In genomic region chr2:3480352-3481010, GRCh38 we compare ENCODE assay signal across 14 cellular contexts. TPM values are rescaled to one million over a fixed set of nuclear protein-coding genes. Genes with fewer than 3 reads are reported as not detected.
DNase-seq lines count a peak whose midpoint lies in the region; ATAC-seq and TF ChIP-seq lines count a peak whose summit lies in the region.
"Had no signal": no experiment of that assay in that cellular context is flagged by ENCODE, and none has a peak within 500 bp of the region (broad histone marks: within the 10 kb centered on the region; RNA-seq: fewer than 3 reads in every experiment).

No MANE protein-coding gene starts in this region.

- intact Hi-C loops in activated naive CD4-positive, alpha-beta T cell treated with anti-CD3 and anti-CD28 coated beads for 36 hours (cut with micrococcal nuclease), result no loop called here

- CTCF ChIA-PET in activated naive CD4-positive, alpha-beta T cell treated with anti-CD3 and anti-CD28 coated beads for 36 hours (lab: Charles Lee), result no interaction called here

- no peak for TF ChIP-seq CTCF in MM.1S (IDR thresholded peaks at IDR 0.05; ENCODE audit: low read length)
- TF ChIP-seq CTCF in progenitor cell of endocrine pancreas (IDR thresholded peaks at IDR 0.05; ENCODE audit: unreplicated experiment), result no peak

- H4K20me1 ChIP-seq in MM.1S (ENCODE audit: insufficient read depth, low read length), result no peaks in the 10 kb centered on the region

- H3K27ac ChIP-seq in MM.1S (ENCODE audit: low read length), result peak overlapping the region; percentile 85
- H3K27ac ChIP-seq: KMS-11, suprapubic skin had no signal

- H3K9me3 ChIP-seq in MM.1S (replicated peaks; ENCODE audit: insufficient read depth, low read length), result no peaks in the 10 kb centered on the region
- H3K9me3 ChIP-seq: BE2C, suprapubic skin had no signal

- no peaks in the 10 kb centered on the region for H3K9me3 Mint-ChIP-seq in activated naive CD4-positive, alpha-beta T cell treated with anti-CD3 and anti-CD28 coated beads for 36 hours
- no peaks in the 10 kb centered on the region for H3K9me3 Mint-ChIP-seq in activated naive CD8-positive, alpha-beta T cell treated with anti-CD3 and anti-CD28 coated beads, Interleukin-2, amount 50 U/mL, for 24 hours
- no peaks in the 10 kb centered on the region for H3K9me3 Mint-ChIP-seq in progenitor cell of endocrine pancreas (ENCODE audit: low read depth)
- H3K9me3 Mint-ChIP-seq: activated naive CD4-positive, alpha-beta T cell treated with anti-CD3 and anti-CD28 coated beads, Interleukin-2, amount 50 U/mL, for 72 hours had no signal

- H3K79me2 ChIP-seq in MM.1S (ENCODE audit: low read length), result no peaks in the 10 kb centered on the region

- H3K4me1 Mint-ChIP-seq in activated naive CD4-positive, alpha-beta T cell treated with anti-CD3 and anti-CD28 coated beads for 36 hours (ENCODE audit: low read depth), result peaks cover 2% of the 10 kb centered on the region
- peaks cover 4% of the 10 kb centered on the region for H3K4me1 Mint-ChIP-seq in activated naive CD8-positive, alpha-beta T cell treated with anti-CD3 and anti-CD28 coated beads, Interleukin-2, amount 50 U/mL, for 24 hours
- H3K4me1 Mint-ChIP-seq in progenitor cell of endocrine pancreas (ENCODE audit: low read depth), result no peaks in the 10 kb centered on the region

- no peaks in the 10 kb centered on the region for H3K27me3 Mint-ChIP-seq in activated naive CD4-positive, alpha-beta T cell treated with anti-CD3 and anti-CD28 coated beads for 36 hours (ENCODE audit: low read depth)
- no peaks in the 10 kb centered on the region for H3K27me3 Mint-ChIP-seq in activated naive CD8-positive, alpha-beta T cell treated with anti-CD3 and anti-CD28 coated beads, Interleukin-2, amount 50 U/mL, for 24 hours
- no peaks in the 10 kb centered on the region for H3K27me3 Mint-ChIP-seq in progenitor cell of endocrine pancreas

- peak overlapping the region; percentile 8 for H3K27ac Mint-ChIP-seq in activated naive CD4-positive, alpha-beta T cell treated with anti-CD3 and anti-CD28 coated beads for 36 hours
- peak overlapping the region; percentile 46 for H3K27ac Mint-ChIP-seq in activated naive CD8-positive, alpha-beta T cell treated with anti-CD3 and anti-CD28 coated beads, Interleukin-2, amount 50 U/mL, for 24 hours
- peak overlapping the region; percentile 56 for H3K27ac Mint-ChIP-seq in progenitor cell of endocrine pancreas

- H3K36me3 ChIP-seq in MM.1S (replicated peaks; ENCODE audit: insufficient read depth, low read length), result no peaks in the 10 kb centered on the region

- no peak for DNase-seq in activated naive CD4-positive, alpha-beta T cell treated with anti-CD3 and anti-CD28 coated beads for 36 hours
- no peak for DNase-seq in activated naive CD4-positive, alpha-beta T cell treated with anti-CD3 and anti-CD28 coated beads, Interleukin-2, amount 50 U/mL, for 16 hours
- DNase-seq in MM.1S, result peak; percentile 74
- DNase-seq in activated naive CD8-positive, alpha-beta T cell treated with anti-CD3 and anti-CD28 coated beads, Interleukin-2, amount 50 U/mL, for 24 hours, result no peak
- no peak for DNase-seq in progenitor cell of endocrine pancreas (ENCODE audit: low spot score, unreplicated experiment)
- no peak for DNase-seq in T-helper 9 cell
- no peak for DNase-seq in glomerular visceral epithelial cell (ENCODE audit: extremely low spot score)
- DNase-seq: effector CD4-positive, alpha-beta T cell; hypothalamus had no signal

- H3K36me3 Mint-ChIP-seq in activated naive CD4-positive, alpha-beta T cell treated with anti-CD3 and anti-CD28 coated beads for 36 hours (ENCODE audit: low read depth), result peaks cover 13% of the 10 kb centered on the region
- H3K36me3 Mint-ChIP-seq in activated naive CD8-positive, alpha-beta T cell treated with anti-CD3 and anti-CD28 coated beads, Interleukin-2, amount 50 U/mL, for 24 hours (ENCODE audit: low read depth), result peaks cover 14% of the 10 kb centered on the region
- peaks cover 12% of the 10 kb centered on the region for H3K36me3 Mint-ChIP-seq in progenitor cell of endocrine pancreas (ENCODE audit: insufficient read depth)
- H3K36me3 Mint-ChIP-seq: activated naive CD4-positive, alpha-beta T cell treated with anti-CD3 and anti-CD28 coated beads, Interleukin-2, amount 50 U/mL, for 72 hours had no signal

- no peaks in the 10 kb centered on the region for H3K27me3 ChIP-seq in MM.1S (replicated peaks; ENCODE audit: insufficient read depth, low read length)
- H3K27me3 ChIP-seq: BE2C, suprapubic skin had no signal

- ATAC-seq in activated naive CD8-positive, alpha-beta T cell treated with anti-CD3 and anti-CD28 coated beads, Interleukin-2, amount 50 U/mL, for 24 hours, result no peak
- no peak for ATAC-seq in GM18520 (IDR thresholded peaks at IDR 0.05; ENCODE audit: unreplicated experiment)
- ATAC-seq: activated naive CD4-positive, alpha-beta T cell treated with anti-CD3 and anti-CD28 coated beads, Interleukin-2, amount 50 U/mL, for 72 hours had no signal

- peak overlapping the region; percentile 53; the same call in 1 of the 2 replicates for H2AFZ ChIP-seq in MM.1S (ENCODE audit: low read length)

- no peak overlapping the region for H3K4me3 Mint-ChIP-seq in activated naive CD4-positive, alpha-beta T cell treated with anti-CD3 and anti-CD28 coated beads for 36 hours
- no peak overlapping the region for H3K4me3 Mint-ChIP-seq in activated naive CD8-positive, alpha-beta T cell treated with anti-CD3 and anti-CD28 coated beads, Interleukin-2, amount 50 U/mL, for 24 hours
- H3K4me3 Mint-ChIP-seq in progenitor cell of endocrine pancreas (ENCODE audit: low read depth), result no peak overlapping the region

- peaks cover 14% of the 10 kb centered on the region for H3K4me1 ChIP-seq in MM.1S (ENCODE audit: low read length)
- H3K4me1 ChIP-seq: BE2C had no signal

- peak overlapping the region; percentile 70 for H3K4me2 ChIP-seq in MM.1S (ENCODE audit: low read depth, low read length)
- H3K4me2 ChIP-seq: KMS-11 had no signal

- H3K9ac ChIP-seq in MM.1S (ENCODE audit: low read length), result peak overlapping the region; percentile 48; the same call in 1 of the 2 replicates
- H3K9ac ChIP-seq: KMS-11 had no signal

- H3F3A ChIP-seq in MM.1S (ENCODE audit: insufficient read depth, low read length), result peaks cover 13% of the 10 kb centered on the region

- H3K9me2 ChIP-seq in MM.1S (replicated peaks; ENCODE audit: insufficient read depth, low read length), result no peaks in the 10 kb centered on the region

- peak overlapping the region; percentile 53 for H3K4me3 ChIP-seq in MM.1S (ENCODE audit: low read length)
- H3K4me3 ChIP-seq: suprapubic skin had no signal

RNA-seq across cellular contexts. Expression of gene ADI1, which starts 38.9 kb away (rescaled TPM):
- 10 to 100 TPM; 45.6 to 49.8 TPM for total RNA-seq in activated naive CD4-positive, alpha-beta T cell treated with anti-CD3 and anti-CD28 coated beads for 36 hours
- total RNA-seq in progenitor cell of endocrine pancreas, result 41.8 and 46.6 TPM in 2 replicates
